ENCODE assay signal across 25 cellular contexts in the genomic region with DNA sequence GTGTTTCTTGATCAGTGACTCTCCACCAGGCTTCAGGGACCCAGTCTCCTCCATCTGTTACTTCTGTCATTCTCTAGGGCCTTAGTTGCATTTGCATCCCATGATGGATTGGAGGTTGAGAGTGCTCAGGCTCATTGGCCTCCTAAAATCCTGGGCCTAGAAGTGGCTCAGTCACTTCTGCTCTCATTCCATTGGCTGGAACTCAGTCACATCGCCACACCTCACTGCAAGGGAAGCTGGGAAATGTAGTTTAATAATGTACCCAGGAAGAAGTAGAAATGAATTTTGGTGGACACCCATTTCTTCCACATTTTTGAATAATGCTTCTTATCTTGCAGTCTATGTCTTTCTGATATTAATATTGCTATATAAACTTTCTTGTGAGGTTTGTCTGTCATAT.
DNase-seq lines count a peak whose midpoint lies in the region; ATAC-seq and TF ChIP-seq lines count a peak whose summit lies in the region.
"Had no signal": no experiment of that assay in that cellular context is flagged by ENCODE, and none has a peak within 500 bp of the region (broad histone marks: within the 10 kb centered on the region; RNA-seq: fewer than 3 reads in every experiment).

No MANE protein-coding gene starts in this region.

- H3K27ac Mint-ChIP-seq in activated CD4-positive, alpha-beta T cell treated with anti-CD3 and anti-CD28 coated beads for 36 hours, result no peak overlapping the region
- H3K27ac Mint-ChIP-seq in endodermal cell, result no peak overlapping the region
- H3K27ac Mint-ChIP-seq in activated CD8-positive, alpha-beta T cell treated with anti-CD3 and anti-CD28 coated beads for 36 hours, result no peak overlapping the region
- H3K27ac Mint-ChIP-seq: activated CD4-positive, alpha-beta memory T cell treated with anti-CD3 and anti-CD28 coated beads for 36 hours; activated naive CD4-positive, alpha-beta T cell treated with anti-CD3 and anti-CD28 coated beads, Interleukin-2, amount 10 ng/mL, durations not matched to agents 7 days and 5 days; activated T-cell treated with anti-CD3 and anti-CD28 coated beads, Interleukin-2, amount 50 U/mL, for 24 hours had no signal

- no peaks in the 10 kb centered on the region for H3K36me3 Mint-ChIP-seq in activated CD4-positive, alpha-beta T cell treated with anti-CD3 and anti-CD28 coated beads for 36 hours (ENCODE audit: low read depth)
- no peaks in the 10 kb centered on the region for H3K36me3 Mint-ChIP-seq in endodermal cell (ENCODE audit: low read depth)
- no peaks in the 10 kb centered on the region for H3K36me3 Mint-ChIP-seq in activated CD8-positive, alpha-beta T cell treated with anti-CD3 and anti-CD28 coated beads for 36 hours (ENCODE audit: low read depth)
- H3K36me3 Mint-ChIP-seq: activated CD4-positive, alpha-beta memory T cell treated with anti-CD3 and anti-CD28 coated beads for 36 hours; activated naive CD4-positive, alpha-beta T cell treated with anti-CD3 and anti-CD28 coated beads, Interleukin-2, amount 10 ng/mL, durations not matched to agents 7 days and 5 days had no signal

- POLR2A ChIA-PET in activated CD4-positive, alpha-beta T cell treated with anti-CD3 and anti-CD28 coated beads for 36 hours (lab: Charles Lee), result no interaction called here
- POLR2A ChIA-PET in activated CD8-positive, alpha-beta T cell treated with anti-CD3 and anti-CD28 coated beads for 36 hours (lab: Charles Lee), result no interaction called here

- TF ChIP-seq CTCF in endodermal cell (conservative IDR thresholded peaks at IDR 0.05), result no peak
- no peak for TF ChIP-seq CTCF in activated CD8-positive, alpha-beta T cell treated with anti-CD3 and anti-CD28 coated beads for 36 hours (IDR thresholded peaks at IDR 0.05)
- no peak for TF ChIP-seq CTCF in upper lobe of right lung (IDR thresholded peaks at IDR 0.05)

- WGBS in endodermal cell (ENCODE audit: insufficient coverage in 1 of 2, insufficient read length in 1 of 2), 2 experiments, result 78% methylated on average over 1 of the region's 1 CpG; no CpG with 5 or more reads in 1 of the 2 experiments

- H3K4me3 Mint-ChIP-seq in activated CD4-positive, alpha-beta T cell treated with anti-CD3 and anti-CD28 coated beads for 36 hours, result no peak overlapping the region
- H3K4me3 Mint-ChIP-seq in endodermal cell, result no peak overlapping the region
- H3K4me3 Mint-ChIP-seq in activated CD8-positive, alpha-beta T cell treated with anti-CD3 and anti-CD28 coated beads for 36 hours, result no peak overlapping the region
- H3K4me3 Mint-ChIP-seq: activated CD4-positive, alpha-beta memory T cell treated with anti-CD3 and anti-CD28 coated beads for 36 hours; activated naive CD4-positive, alpha-beta T cell treated with anti-CD3 and anti-CD28 coated beads, Interleukin-2, amount 10 ng/mL, durations not matched to agents 7 days and 5 days; activated T-cell treated with anti-CD3 and anti-CD28 coated beads, Interleukin-2, amount 50 U/mL, for 24 hours; central memory CD8-positive, alpha-beta T cell had no signal

- intact Hi-C loops in activated CD4-positive, alpha-beta T cell treated with anti-CD3 and anti-CD28 coated beads for 36 hours (cut with DNase I, micrococcal nuclease), result no loop called here
- intact Hi-C loops in activated CD8-positive, alpha-beta T cell treated with anti-CD3 and anti-CD28 coated beads for 36 hours (cut with micrococcal nuclease), result no loop called here
- intact Hi-C loops in upper lobe of right lung (cut with DNase I), result no loop called here

- ATAC-seq in activated CD4-positive, alpha-beta T cell treated with anti-CD3 and anti-CD28 coated beads for 36 hours, result peak; percentile 47
- no peak for ATAC-seq in activated CD8-positive, alpha-beta T cell treated with anti-CD3 and anti-CD28 coated beads for 36 hours
- ATAC-seq in GM21723 (IDR thresholded peaks at IDR 0.05; ENCODE audit: unreplicated experiment), result no peak
- no peak for ATAC-seq in upper lobe of right lung
- ATAC-seq: lower lobe of right lung had no signal

- H3K36me3 ChIP-seq in NT2/D1 (ENCODE audit: insufficient read depth, insufficient read length, low read length) (no peaks in the 10 kb centered on the region), endodermal cell (ENCODE audit: control insufficient read depth, insufficient read depth, low read length) (no peaks in the 10 kb centered on the region), upper lobe of right lung (no peaks in the 10 kb centered on the region)
- H3K36me3 ChIP-seq: esophagus squamous epithelium, lower lobe of right lung, spleen, vagina had no signal

- H3K4me1 ChIP-seq in NT2/D1 (ENCODE audit: insufficient read depth, insufficient read length) (no peaks in the 10 kb centered on the region), endodermal cell (ENCODE audit: control insufficient read depth, insufficient read depth, low read length) (no peaks in the 10 kb centered on the region), upper lobe of right lung (no peaks in the 10 kb centered on the region)
- H3K4me1 ChIP-seq: esophagus squamous epithelium, lower lobe of right lung, spleen, vagina had no signal

- H3K27ac ChIP-seq in endodermal cell (ENCODE audit: low read depth, low read length), result no peak overlapping the region
- no peak overlapping the region for H3K27ac ChIP-seq in upper lobe of right lung
- H3K27ac ChIP-seq: esophagus squamous epithelium, KMS-11, lower lobe of right lung, spleen, vagina, VCaP had no signal

- no peaks in the 10 kb centered on the region for H3K4me1 Mint-ChIP-seq in activated CD4-positive, alpha-beta T cell treated with anti-CD3 and anti-CD28 coated beads for 36 hours
- H3K4me1 Mint-ChIP-seq in endodermal cell, result no peaks in the 10 kb centered on the region
- H3K4me1 Mint-ChIP-seq in activated CD8-positive, alpha-beta T cell treated with anti-CD3 and anti-CD28 coated beads for 36 hours (ENCODE audit: low read depth), result no peaks in the 10 kb centered on the region
- H3K4me1 Mint-ChIP-seq: activated naive CD4-positive, alpha-beta T cell treated with anti-CD3 and anti-CD28 coated beads, Interleukin-2, amount 10 ng/mL, durations not matched to agents 7 days and 5 days; central memory CD8-positive, alpha-beta T cell had no signal

- CTCF ChIA-PET in activated CD4-positive, alpha-beta T cell treated with anti-CD3 and anti-CD28 coated beads for 36 hours (lab: Charles Lee), result no interaction called here
- CTCF ChIA-PET in activated CD8-positive, alpha-beta T cell treated with anti-CD3 and anti-CD28 coated beads for 36 hours (lab: Charles Lee), result no interaction called here

- H3K9me3 Mint-ChIP-seq in activated CD4-positive, alpha-beta T cell treated with anti-CD3 and anti-CD28 coated beads for 36 hours (ENCODE audit: low read depth), result no peaks in the 10 kb centered on the region
- H3K9me3 Mint-ChIP-seq in endodermal cell, result no peaks in the 10 kb centered on the region
- H3K9me3 Mint-ChIP-seq in activated CD8-positive, alpha-beta T cell treated with anti-CD3 and anti-CD28 coated beads for 36 hours, result no peaks in the 10 kb centered on the region
- H3K9me3 Mint-ChIP-seq: activated CD4-positive, alpha-beta memory T cell treated with anti-CD3 and anti-CD28 coated beads for 36 hours; activated naive CD4-positive, alpha-beta T cell treated with anti-CD3 and anti-CD28 coated beads, Interleukin-2, amount 10 ng/mL, durations not matched to agents 7 days and 5 days; activated T-cell treated with anti-CD3 and anti-CD28 coated beads, Interleukin-2, amount 50 U/mL, for 24 hours; central memory CD8-positive, alpha-beta T cell had no signal

- DNase-seq in activated CD4-positive, alpha-beta T cell treated with anti-CD3 and anti-CD28 coated beads for 36 hours, result no peak
- DNase-seq in activated CD4-positive, alpha-beta T cell treated with anti-CD3 and anti-CD28 coated beads, Interleukin-2, amount 50 U/mL, for 4 hours, result no peak
- DNase-seq in NT2/D1 (ENCODE audit: low read depth, low spot score) (peak; percentile 6), endodermal cell (peak; percentile 71), foreskin melanocyte (no peak), upper lobe of right lung (no peak)
- DNase-seq in activated CD8-positive, alpha-beta T cell treated with anti-CD3 and anti-CD28 coated beads for 36 hours, result no peak
- DNase-seq: ACHN; activated CD4-positive, alpha-beta memory T cell treated with anti-CD3 and anti-CD28 coated beads for 36 hours; activated naive CD4-positive, alpha-beta T cell treated with anti-CD3 and anti-CD28 coated beads, Interleukin-2, amount 10 ng/mL, durations not matched to agents 7 days and 5 days; activated T-cell treated with anti-CD3 and anti-CD28 coated beads, Interleukin-2, amount 50 U/mL, for 24 hours; anterior cingulate cortex; esophagus squamous epithelium; lower lobe of right lung; NCI-H1417 treated with DMSO at 0.1 percent for 48 hours; NCI-H526 treated with DMSO at 0.1 percent for 48 hours; occipital lobe; retina; spleen; stimulated activated CD4-positive, alpha-beta T cell treated with anti-CD3 and anti-CD28 coated beads, Interleukin-4, amount 100 ng/mL, for 4 hours had no signal

- H3K9me3 ChIP-seq in NT2/D1 (ENCODE audit: insufficient read depth, low read length), result peaks cover 7% of the 10 kb centered on the region
- no peaks in the 10 kb centered on the region for H3K9me3 ChIP-seq in endodermal cell (ENCODE audit: control insufficient read depth, low read length)
- no peaks in the 10 kb centered on the region for H3K9me3 ChIP-seq in upper lobe of right lung
- H3K9me3 ChIP-seq: esophagus squamous epithelium, lower lobe of right lung, spleen, vagina had no signal

- H3K27me3 Mint-ChIP-seq in activated CD4-positive, alpha-beta T cell treated with anti-CD3 and anti-CD28 coated beads for 36 hours, result peaks cover 7% of the 10 kb centered on the region
- H3K27me3 Mint-ChIP-seq in endodermal cell (ENCODE audit: insufficient read depth), result no peaks in the 10 kb centered on the region
- peaks cover 6% of the 10 kb centered on the region for H3K27me3 Mint-ChIP-seq in activated CD8-positive, alpha-beta T cell treated with anti-CD3 and anti-CD28 coated beads for 36 hours

- no peaks in the 10 kb centered on the region for H3K27me3 ChIP-seq in NT2/D1 (ENCODE audit: insufficient read depth, insufficient read length)
- H3K27me3 ChIP-seq in endodermal cell (ENCODE audit: control insufficient read depth, insufficient read depth, low read length, poor library complexity, severe bottlenecking), result no peaks in the 10 kb centered on the region
- no peaks in the 10 kb centered on the region for H3K27me3 ChIP-seq in upper lobe of right lung
- H3K27me3 ChIP-seq: esophagus squamous epithelium, spleen, vagina had no signal

- H3K9ac ChIP-seq in NT2/D1 (ENCODE audit: insufficient read length, low read depth) (no peak overlapping the region), endodermal cell (ENCODE audit: extremely low read depth, low read length, poor library complexity, severe bottlenecking) (no peak overlapping the region)
- H3K9ac ChIP-seq: KMS-11 had no signal

- H3K4me3 ChIP-seq in NT2/D1 (ENCODE audit: insufficient read length, low read depth) (no peak overlapping the region), endodermal cell (ENCODE audit: low read length) (no peak overlapping the region), upper lobe of right lung (no peak overlapping the region)
- H3K4me3 ChIP-seq: esophagus squamous epithelium, lower lobe of right lung, spleen, vagina had no signal

Comparison
In these comparisons a context has a peak if more than half of its experiments do, and no peak if none do; other contexts are left out.
1. DNase-seq: peak in NT2/D1 (single experiment) and endodermal cell (single experiment); none in activated CD4-positive, alpha-beta T cell treated with anti-CD3 and anti-CD28 coated beads for 36 hours (single experiment), activated CD4-positive, alpha-beta T cell treated with anti-CD3 and anti-CD28 coated beads, Interleukin-2, amount 50 U/mL, for 4 hours (0 of 2), foreskin melanocyte (single experiment), activated CD8-positive, alpha-beta T cell treated with anti-CD3 and anti-CD28 coated beads for 36 hours (single experiment) and upper lobe of right lung (single experiment).